In the genomic region with DNA sequence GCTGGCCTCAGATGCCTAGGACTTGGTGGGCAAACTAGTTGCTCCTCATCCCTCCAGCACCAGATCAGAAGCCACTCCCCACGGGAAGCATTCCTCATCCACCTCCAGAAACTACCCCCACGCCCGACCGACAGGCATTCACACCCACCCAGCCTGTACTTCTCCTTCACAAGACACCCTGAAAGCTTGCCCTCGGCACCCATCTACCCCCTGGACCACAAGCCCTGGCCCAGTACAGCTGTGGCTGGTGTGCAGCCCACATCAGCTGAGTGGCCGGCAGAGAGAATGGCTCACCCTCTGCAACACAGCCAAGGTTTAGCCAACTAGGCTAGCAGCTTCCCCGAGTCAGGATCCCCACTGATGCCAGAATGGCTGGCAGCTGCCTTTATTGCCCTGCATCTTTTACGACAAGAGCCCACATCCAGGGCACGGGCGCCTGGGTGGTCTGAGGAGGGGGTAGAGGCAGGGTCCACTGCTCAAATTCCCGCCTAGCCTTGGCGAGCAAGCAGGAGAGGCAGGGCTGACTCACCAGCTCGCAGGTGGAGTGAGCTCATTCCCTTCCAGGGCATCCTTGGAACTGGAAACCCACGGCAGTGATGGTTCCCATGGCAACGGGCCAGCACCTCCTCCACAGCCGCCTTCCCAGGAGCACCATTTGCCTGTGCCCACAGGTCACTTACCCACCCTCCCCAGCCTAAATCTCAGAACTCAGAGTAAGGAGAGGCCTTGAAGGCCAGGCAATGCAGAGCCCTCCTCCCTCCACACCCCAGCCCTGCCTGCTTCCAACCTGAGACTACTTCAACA, we compare ENCODE assay signal across 1 cellular context.
TF ChIP-seq lines count a peak whose summit lies in the region.

No MANE protein-coding gene starts in this region.

TF ChIP-seq in SK-N-SH, 30 proteins besides CTCF, POLR2A, EP300 and RAD21 (continued from another document):
- no peak for TF ChIP-seq USF1 (IDR thresholded peaks at IDR 0.05; ENCODE audit: borderline replicate concordance, low read depth)
- TF ChIP-seq GABPA (IDR thresholded peaks at IDR 0.05; ENCODE audit: low read depth): no peak
- TF ChIP-seq TEAD4 (IDR thresholded peaks at IDR 0.05; ENCODE audit: borderline replicate concordance, insufficient read depth): no peak
- no peak for TF ChIP-seq MXI1 (IDR thresholded peaks at IDR 0.05; ENCODE audit: low read depth, low read length)
- TF ChIP-seq, protein P1, sequence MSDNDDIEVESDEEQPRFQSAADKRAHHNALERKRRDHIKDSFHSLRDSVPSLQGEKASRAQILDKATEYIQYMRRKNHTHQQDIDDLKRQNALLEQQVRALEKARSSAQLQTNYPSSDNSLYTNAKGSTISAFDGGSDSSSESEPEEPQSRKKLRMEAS (IDR thresholded peaks at IDR 0.05; ENCODE audit: low read depth): 0 out of 2 replicates have a peak, but pooled peaks have one; percentile 24
- peak; percentile 64; the same call in 1 of the 2 replicates for TF ChIP-seq FOSL2 (IDR thresholded peaks at IDR 0.05; ENCODE audit: borderline replicate concordance, low read depth)
- TF ChIP-seq TAF1 (IDR thresholded peaks at IDR 0.05; ENCODE audit: borderline replicate concordance, low read depth, low read length): no peak
- TF ChIP-seq CHD2 (IDR thresholded peaks at IDR 0.05; ENCODE audit: low read length, partially characterized antibody): no peak
- TF ChIP-seq, protein P2, sequence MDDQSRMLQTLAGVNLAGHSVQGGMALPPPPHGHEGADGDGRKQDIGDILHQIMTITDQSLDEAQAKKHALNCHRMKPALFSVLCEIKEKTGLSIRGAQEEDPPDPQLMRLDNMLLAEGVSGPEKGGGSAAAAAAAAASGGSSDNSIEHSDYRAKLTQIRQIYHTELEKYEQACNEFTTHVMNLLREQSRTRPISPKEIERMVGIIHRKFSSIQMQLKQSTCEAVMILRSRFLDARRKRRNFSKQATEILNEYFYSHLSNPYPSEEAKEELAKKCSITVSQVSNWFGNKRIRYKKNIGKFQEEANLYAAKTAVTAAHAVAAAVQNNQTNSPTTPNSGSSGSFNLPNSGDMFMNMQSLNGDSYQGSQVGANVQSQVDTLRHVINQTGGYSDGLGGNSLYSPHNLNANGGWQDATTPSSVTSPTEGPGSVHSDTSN (IDR thresholded peaks at IDR 0.05): no peak
- TF ChIP-seq ELF1 (IDR thresholded peaks at IDR 0.05): no peak
- TF ChIP-seq POLR2AphosphoS5 (IDR thresholded peaks at IDR 0.05; ENCODE audit: low read depth, low read length): no peak
- no peak for TF ChIP-seq SIN3A (IDR thresholded peaks at IDR 0.05; ENCODE audit: borderline replicate concordance, low read depth, low read length)
- TF ChIP-seq REST (IDR thresholded peaks at IDR 0.05; ENCODE audit: low read depth, low read length): no peak
- peak; percentile 64 for TF ChIP-seq JUND (IDR thresholded peaks at IDR 0.05)
- no peak for TF ChIP-seq SMC3 (IDR thresholded peaks at IDR 0.05; ENCODE audit: low read depth, low read length)
- TF ChIP-seq YY1 (IDR thresholded peaks at IDR 0.05; ENCODE audit: low read depth): no peak
